8 cellular contexts compared by ENCODE assay signal in the genomic region with DNA sequence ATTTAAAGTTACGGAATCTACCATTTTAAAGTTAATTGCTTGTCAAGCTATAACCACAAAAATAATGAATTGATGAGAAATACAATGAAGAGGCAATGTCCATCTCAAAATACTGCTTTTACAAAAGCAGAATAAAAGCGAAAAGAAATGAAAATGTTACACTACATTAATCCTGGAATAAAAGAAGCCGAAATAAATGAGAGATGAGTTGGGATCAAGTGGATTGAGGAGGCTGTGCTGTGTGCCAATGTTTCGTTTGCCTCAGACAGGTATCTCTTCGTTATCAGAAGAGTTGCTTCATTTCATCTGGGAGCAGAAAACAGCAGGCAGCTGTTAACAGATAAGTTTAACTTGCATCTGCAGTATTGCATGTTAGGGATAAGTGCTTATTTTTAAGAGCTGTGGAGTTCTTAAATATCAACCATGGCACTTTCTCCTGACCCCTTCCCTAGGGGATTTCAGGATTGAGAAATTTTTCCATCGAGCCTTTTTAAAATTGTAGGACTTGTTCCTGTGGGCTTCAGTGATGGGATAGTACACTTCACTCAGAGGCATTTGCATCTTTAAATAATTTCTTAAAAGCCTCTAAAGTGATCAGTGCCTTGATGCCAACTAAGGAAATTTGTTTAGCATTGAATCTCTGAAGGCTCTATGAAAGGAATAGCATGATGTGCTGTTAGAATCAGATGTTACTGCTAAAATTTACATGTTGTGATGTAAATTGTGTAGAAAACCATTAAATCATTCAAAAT. TPM values are rescaled to one million over a fixed set of nuclear protein-coding genes. Genes with fewer than 3 reads are reported as not detected.
DNase-seq lines count a peak whose midpoint lies in the region; ATAC-seq and TF ChIP-seq lines count a peak whose summit lies in the region.

No MANE protein-coding gene starts in this region.

- H3K9ac ChIP-seq in ES-I3 (ENCODE audit: low read depth, low read length) (peak overlapping the region; percentile 100), parathyroid adenoma (peak overlapping the region; percentile 99)

- H3K36me3 ChIP-seq in ES-I3 (ENCODE audit: insufficient read depth, low read length) (peaks cover 60% of the 10 kb centered on the region), parathyroid adenoma (ENCODE audit: control insufficient read depth, insufficient read depth, low read length) (peaks cover 46% of the 10 kb centered on the region)

- H3K27ac ChIP-seq in parathyroid adenoma, result peak overlapping the region; percentile 100

- DNase-seq in NCI-H526 treated with DMSO at 0.1 percent for 48 hours (lab: John Stamatoyannopoulos, UW), result peak; percentile 43
- no peak for DNase-seq in epithelial cell of proximal tubule (ENCODE audit: low read depth)
- no peak for DNase-seq in NK-92 treated with Interleukin-12 subunit alpha and Interleukin-12 subunit beta, amount 100 ng/mL, for 24 hours (lab: John Stamatoyannopoulos, UW)
- DNase-seq in KG1 (lab: John Stamatoyannopoulos, UW), result no peak

- H3K4me1 ChIP-seq in ES-I3 (ENCODE audit: insufficient read depth, low read length) (peaks cover 8% of the 10 kb centered on the region), parathyroid adenoma (peaks cover 7% of the 10 kb centered on the region)

- H3K4me2 ChIP-seq in parathyroid adenoma (ENCODE audit: low read length), result peak overlapping the region; percentile 95

- ATAC-seq in HG03354 (IDR thresholded peaks at IDR 0.05; ENCODE audit: poor library complexity, severe bottlenecking, unreplicated experiment) (no peak), GM21528 (IDR thresholded peaks at IDR 0.05; ENCODE audit: low FRiP score, unreplicated experiment) (no peak)

- no peak overlapping the region for H2AFZ ChIP-seq in parathyroid adenoma

- peak overlapping the region; percentile 97 for H3K4me3 ChIP-seq in epithelial cell of proximal tubule (ENCODE audit: low read depth, low read length)
- H3K4me3 ChIP-seq in parathyroid adenoma (ENCODE audit: low read depth, low read length), result peak overlapping the region; percentile 100

- peaks cover 69% of the 10 kb centered on the region for H3K79me2 ChIP-seq in parathyroid adenoma

- H3K9me3 ChIP-seq in ES-I3 (ENCODE audit: control insufficient read depth, insufficient read depth, low read length) (no peaks in the 10 kb centered on the region; the same call in 1 of the 2 replicates), parathyroid adenoma (ENCODE audit: control insufficient read depth, low read length) (no peaks in the 10 kb centered on the region)

- H3K27me3 ChIP-seq in parathyroid adenoma (ENCODE audit: control insufficient read depth, insufficient read depth, low read length), result no peaks in the 10 kb centered on the region

- TF ChIP-seq CTCF in epithelial cell of proximal tubule (conservative IDR thresholded peaks at IDR 0.05; ENCODE audit: low read depth, low read length) (no peak), parathyroid adenoma (IDR thresholded peaks at IDR 0.05) (no peak)

RNA-seq across cellular contexts. Expression of a gene that starts 4.2 kb away (rescaled TPM):
- 343 and 1,362 TPM in 2 replicates for total RNA-seq in epithelial cell of proximal tubule

RNA-seq across cellular contexts. Expression of a gene that starts 21.9 kb away (rescaled TPM):
- 81.2 and 101 TPM in 2 replicates for total RNA-seq in epithelial cell of proximal tubule

RNA-seq across cellular contexts. Expression of a gene that starts 55.1 kb away (rescaled TPM):
- 34.9 and 102 TPM in 2 replicates for total RNA-seq in epithelial cell of proximal tubule
